In the genomic region with DNA sequence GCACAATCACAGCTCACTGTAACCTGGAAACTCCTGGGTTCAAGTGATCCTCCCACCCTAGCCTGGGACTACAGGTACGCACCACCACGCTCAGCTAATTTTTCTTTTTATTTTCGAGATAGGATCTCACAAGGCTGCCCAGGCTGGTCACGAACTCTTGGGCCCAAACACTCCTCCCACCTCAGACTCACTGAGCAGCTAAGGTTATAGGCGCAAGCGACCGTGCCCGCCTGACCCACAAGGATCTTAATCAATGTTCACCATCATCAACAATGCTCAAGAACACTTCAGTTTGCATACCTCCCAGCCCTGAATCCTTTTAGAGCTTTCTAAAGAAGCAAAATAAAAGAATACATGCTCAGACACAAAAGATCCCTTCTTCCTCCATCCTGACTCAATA, we compare ENCODE assay signal across 16 cellular contexts.
"Had no signal": no experiment of that assay in that cellular context is flagged by ENCODE, and none has a peak within 500 bp of the region (broad histone marks: within the 10 kb centered on the region; RNA-seq: fewer than 3 reads in every experiment).

No MANE protein-coding gene starts in this region.

- H3K9me3 ChIP-seq: thoracic aorta had no signal

- H3K4me3 Mint-ChIP-seq: activated naive CD8-positive, alpha-beta T cell treated with anti-CD3 and anti-CD28 coated beads, Interleukin-2, amount 10 ng/mL, durations not matched to agents 7 days and 5 days; memory B cell; natural killer cell treated with Interleukin-12 subunit alpha and Interleukin-12 subunit beta and Interleukin-15 and Interleukin-18, amount 100 ng/mL, for 72 hours; stimulated activated naive CD8-positive, alpha-beta T cell treated with anti-CD3 and anti-CD28 coated beads, Interleukin-15, Interleukin-2, amounts not matched to agents 100 ng/mL and 50 ng/mL, for 24 hours; T-helper 1 cell treated with Interleukin-12 subunit alpha and Interleukin-12 subunit beta and Interleukin-4 antibody, amounts not matched to agents 30 μg/mL and 1 μg/mL, for 36 hours had no signal

- H3K27me3 Mint-ChIP-seq: activated naive CD8-positive, alpha-beta T cell treated with anti-CD3 and anti-CD28 coated beads, Interleukin-2, amount 10 ng/mL, durations not matched to agents 7 days and 5 days; memory B cell; natural killer cell treated with Interleukin-12 subunit alpha and Interleukin-12 subunit beta and Interleukin-15 and Interleukin-18, amount 100 ng/mL, for 72 hours; stimulated activated naive CD8-positive, alpha-beta T cell treated with anti-CD3 and anti-CD28 coated beads, Interleukin-15, Interleukin-2, amounts not matched to agents 100 ng/mL and 50 ng/mL, for 24 hours had no signal

- ATAC-seq: activated CD4-positive, CD25-positive, alpha-beta regulatory T cell treated with anti-CD3 and anti-CD28 coated beads, Interleukin-2, amount 50 U/mL, for 24 hours; natural killer cell treated with Interleukin-12 subunit alpha and Interleukin-12 subunit beta and Interleukin-15 and Interleukin-18, amount 100 ng/mL, for 72 hours had no signal

- H3K9me3 Mint-ChIP-seq: activated naive CD8-positive, alpha-beta T cell treated with anti-CD3 and anti-CD28 coated beads, Interleukin-2, amount 10 ng/mL, durations not matched to agents 7 days and 5 days; memory B cell; natural killer cell treated with Interleukin-12 subunit alpha and Interleukin-12 subunit beta and Interleukin-15 and Interleukin-18, amount 100 ng/mL, for 72 hours; stimulated activated naive CD8-positive, alpha-beta T cell treated with anti-CD3 and anti-CD28 coated beads, Interleukin-15, Interleukin-2, amounts not matched to agents 100 ng/mL and 50 ng/mL, for 24 hours; T-helper 1 cell treated with Interleukin-12 subunit alpha and Interleukin-12 subunit beta and Interleukin-4 antibody, amounts not matched to agents 30 μg/mL and 1 μg/mL, for 36 hours had no signal

- H3K27ac Mint-ChIP-seq: activated naive CD8-positive, alpha-beta T cell treated with anti-CD3 and anti-CD28 coated beads, Interleukin-2, amount 10 ng/mL, durations not matched to agents 7 days and 5 days; stimulated activated naive CD8-positive, alpha-beta T cell treated with anti-CD3 and anti-CD28 coated beads, Interleukin-15, Interleukin-2, amounts not matched to agents 100 ng/mL and 50 ng/mL, for 24 hours; T-helper 1 cell treated with Interleukin-12 subunit alpha and Interleukin-12 subunit beta and Interleukin-4 antibody, amounts not matched to agents 30 μg/mL and 1 μg/mL, for 36 hours had no signal

- H3K36me3 Mint-ChIP-seq: natural killer cell treated with Interleukin-12 subunit alpha and Interleukin-12 subunit beta and Interleukin-15 and Interleukin-18, amount 100 ng/mL, for 72 hours had no signal

- DNase-seq: activated CD4-positive, alpha-beta T cell treated with anti-CD3 and anti-CD28 coated beads, Interleukin-2, amount 50 U/mL, for 4 hours; activated gamma-delta T cell; activated naive CD8-positive, alpha-beta T cell treated with anti-CD3 and anti-CD28 coated beads, Interleukin-2, amount 10 ng/mL, durations not matched to agents 7 days and 5 days; activated T-cell treated with anti-CD3 and anti-CD28 coated beads, Interleukin-2, amount 50 U/mL, for 1 hour; anterior cingulate cortex; dorsolateral prefrontal cortex; foreskin melanocyte; stimulated activated CD4-positive, alpha-beta T cell treated with anti-CD3 and anti-CD28 coated beads, Interleukin-12 subunit alpha, Interleukin-12 subunit beta, amount 100 ng/mL, for 4 hours; stimulated activated CD4-positive, alpha-beta T cell treated with anti-CD3 and anti-CD28 coated beads, Interleukin-2, amount 100 ng/mL, for 48 hours; stimulated activated CD8-positive, alpha-beta memory T cell treated with anti-CD3 and anti-CD28 coated beads, Interleukin-4, amount 100 ng/mL, for 48 hours had no signal

- H3K36me3 ChIP-seq: thoracic aorta had no signal

- H3K27me3 ChIP-seq: dorsolateral prefrontal cortex had no signal

- H3K4me3 ChIP-seq: dorsolateral prefrontal cortex, thoracic aorta had no signal

- H3K27ac ChIP-seq: dorsolateral prefrontal cortex, thoracic aorta had no signal
